11 cellular contexts compared by ENCODE assay signal in the genomic region with DNA sequence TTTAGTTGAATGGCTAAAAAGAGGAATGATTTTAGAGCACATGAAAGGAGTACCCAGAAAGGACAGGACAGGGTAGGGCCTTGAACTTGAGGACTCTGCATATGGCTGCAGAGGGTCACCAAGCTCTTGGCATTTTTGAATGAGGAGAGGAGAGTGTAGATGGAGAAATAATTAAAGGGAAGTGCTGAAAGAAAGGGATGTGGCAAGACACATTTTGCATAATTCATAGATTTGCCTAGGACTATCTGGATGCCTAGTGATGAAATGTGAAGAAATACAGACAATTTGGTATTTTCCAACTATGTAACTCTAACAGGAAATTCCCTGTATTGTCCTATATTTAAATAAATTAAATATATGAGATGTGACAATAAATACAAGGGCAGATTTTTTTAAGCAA. TPM values are rescaled to one million over a fixed set of nuclear protein-coding genes. Genes with fewer than 3 reads are reported as not detected.
DNase-seq lines count a peak whose midpoint lies in the region; ATAC-seq and TF ChIP-seq lines count a peak whose summit lies in the region.
"Had no signal": no experiment of that assay in that cellular context is flagged by ENCODE, and none has a peak within 500 bp of the region (broad histone marks: within the 10 kb centered on the region; RNA-seq: fewer than 3 reads in every experiment).

No MANE protein-coding gene starts in this region.

- H3K36me3 ChIP-seq in adipocyte (ENCODE audit: control insufficient read depth, insufficient read depth, low read length, severe bottlenecking) (no peaks in the 10 kb centered on the region), PC-9 (ENCODE audit: low read depth) (no peaks in the 10 kb centered on the region)

- H3F3A ChIP-seq in PC-9 (ENCODE audit: insufficient read depth, low read depth) = peaks cover 11% of the 10 kb centered on the region

- peaks cover 16 to 31% (median 23%) of the 10 kb centered on the region in 3 donors for H3K4me1 Mint-ChIP-seq in IgD-negative memory B cell
- H3K4me1 Mint-ChIP-seq in stimulated activated memory B cell treated with anti-CD40 and anti-IgM and Interleukin-4, amounts not matched to agents 10 μg/mL and 1 μg/mL and 100 μg/mL, for 72 hours = peaks cover 28% of the 10 kb centered on the region

- POLR2A ChIA-PET in PC-9 (lab: Charles Lee; ENCODE audit: unreplicated experiment) = no interaction called here

- H3K4me3 ChIP-seq in adipocyte (ENCODE audit: low read length) (no peak overlapping the region), PC-9 (no peak overlapping the region)

- no peaks in the 10 kb centered on the region for H3K9me3 Mint-ChIP-seq in IgD-negative memory B cell
- H3K9me3 Mint-ChIP-seq in stimulated activated memory B cell treated with anti-CD40 and anti-IgM and Interleukin-4, amounts not matched to agents 10 μg/mL and 1 μg/mL and 100 μg/mL, for 72 hours = no peaks in the 10 kb centered on the region
- H3K9me3 Mint-ChIP-seq: activated naive CD4-positive, alpha-beta T cell treated with anti-CD3 and anti-CD28 coated beads, Interleukin-2, amount 50 U/mL, for 24 hours; naive thymus-derived CD8-positive, alpha-beta T cell had no signal

- H3K36me3 Mint-ChIP-seq in IgD-negative memory B cell = no peaks in the 10 kb centered on the region
- H3K36me3 Mint-ChIP-seq in stimulated activated memory B cell treated with anti-CD40 and anti-IgM and Interleukin-4, amounts not matched to agents 10 μg/mL and 1 μg/mL and 100 μg/mL, for 72 hours = no peaks in the 10 kb centered on the region
- H3K36me3 Mint-ChIP-seq: activated naive CD4-positive, alpha-beta T cell treated with anti-CD3 and anti-CD28 coated beads, Interleukin-2, amount 50 U/mL, for 24 hours; naive thymus-derived CD8-positive, alpha-beta T cell had no signal

- peaks cover 21% of the 10 kb centered on the region for H3K4me1 ChIP-seq in adipocyte (ENCODE audit: control insufficient read depth, insufficient read depth, low read length)
- H3K4me1 ChIP-seq in PC-9 (replicated peaks; ENCODE audit: insufficient read depth) = peaks cover 9% of the 10 kb centered on the region

- no TSS peak for BruUV-seq in PC-9 (replicated peaks; lab: Mats Ljungman, UMichigan)

- H2AFZ ChIP-seq in PC-9 = no peak overlapping the region

- H3K27ac ChIP-seq in PC-9 = no peak overlapping the region

- CTCF ChIA-PET in PC-9 (lab: Charles Lee) = interaction anchor here (0.6 kb wide), 1 partner anchor 120 kb away, joined by 6 read pairs; no protein-coding TSS in a partner anchor

- H3K9me3 ChIP-seq in adipocyte (ENCODE audit: control insufficient read depth, low read length) (no peaks in the 10 kb centered on the region), PC-9 (ENCODE audit: insufficient read depth, low read depth) (no peaks in the 10 kb centered on the region)

- no peaks in the 10 kb centered on the region for H3K27me3 Mint-ChIP-seq in IgD-negative memory B cell
- H3K27me3 Mint-ChIP-seq in stimulated activated memory B cell treated with anti-CD40 and anti-IgM and Interleukin-4, amounts not matched to agents 10 μg/mL and 1 μg/mL and 100 μg/mL, for 72 hours = no peaks in the 10 kb centered on the region
- H3K27me3 Mint-ChIP-seq: activated naive CD4-positive, alpha-beta T cell treated with anti-CD3 and anti-CD28 coated beads, Interleukin-2, amount 50 U/mL, for 24 hours; naive thymus-derived CD8-positive, alpha-beta T cell had no signal

- H3K4me3 Mint-ChIP-seq in IgD-negative memory B cell = peak overlapping the region; percentile 2 to 68 (median 34)
- H3K4me3 Mint-ChIP-seq in stimulated activated memory B cell treated with anti-CD40 and anti-IgM and Interleukin-4, amounts not matched to agents 10 μg/mL and 1 μg/mL and 100 μg/mL, for 72 hours = no peak overlapping the region
- H3K4me3 Mint-ChIP-seq: activated naive CD4-positive, alpha-beta T cell treated with anti-CD3 and anti-CD28 coated beads, Interleukin-2, amount 50 U/mL, for 24 hours had no signal

- peak overlapping the region; percentile 32 for H3K9ac ChIP-seq in adipocyte (ENCODE audit: low read length)

- H3K27ac Mint-ChIP-seq in IgD-negative memory B cell = peak overlapping the region; percentile 83 to 98 (median 93)
- H3K27ac Mint-ChIP-seq in stimulated activated memory B cell treated with anti-CD40 and anti-IgM and Interleukin-4, amounts not matched to agents 10 μg/mL and 1 μg/mL and 100 μg/mL, for 72 hours = peak overlapping the region; percentile 79
- H3K27ac Mint-ChIP-seq: activated naive CD4-positive, alpha-beta T cell treated with anti-CD3 and anti-CD28 coated beads, Interleukin-2, amount 50 U/mL, for 24 hours had no signal

- no peaks in the 10 kb centered on the region for H3K27me3 ChIP-seq in adipocyte (replicated peaks; ENCODE audit: control insufficient read depth, insufficient read depth, low read length)
- H3K27me3 ChIP-seq in PC-9 (ENCODE audit: insufficient read depth, low read depth) = no peaks in the 10 kb centered on the region

- H4K20me1 ChIP-seq in PC-9 (ENCODE audit: insufficient read depth) = no peaks in the 10 kb centered on the region

- no peaks in the 10 kb centered on the region for H3K9me2 ChIP-seq in PC-9 (ENCODE audit: insufficient read depth)

- ATAC-seq in GM19463 (IDR thresholded peaks at IDR 0.05; ENCODE audit: unreplicated experiment) = peak; percentile 3
- ATAC-seq in stimulated activated memory B cell treated with anti-CD40 and anti-IgM and Interleukin-4, amounts not matched to agents 10 μg/mL and 1 μg/mL and 100 μg/mL, for 72 hours = peak; percentile 21

- peak; percentile 71 for DNase-seq in adipocyte (ENCODE audit: low read depth)
- DNase-seq in PC-9 = no peak
- no peak for DNase-seq in stimulated activated CD4-positive, alpha-beta T cell treated with anti-CD3 and anti-CD28 coated beads, Interleukin-4, amount 100 ng/mL, for 4 hours
- no peak for DNase-seq in nucleus accumbens (lab: John Stamatoyannopoulos, UW)
- DNase-seq: activated CD4-positive, alpha-beta T cell treated with anti-CD3 and anti-CD28 coated beads for 1 hour; naive thymus-derived CD8-positive, alpha-beta T cell; NCI-H1930 had no signal

- no peak for TF ChIP-seq CTCF in PC-9 (conservative IDR thresholded peaks at IDR 0.05)

- H3K4me2 ChIP-seq in PC-9 = no peak overlapping the region

- intact Hi-C loops in PC-9 (cut with micrococcal nuclease; ENCODE audit: unreplicated experiment) = loop anchor here (5.0 to 10.0 kb wide), 2 partner anchors 308 to 445 kb away; a partner anchor contains a TSS

- H3K79me2 ChIP-seq in PC-9 (ENCODE audit: low read depth) = no peaks in the 10 kb centered on the region

RNA-seq across cellular contexts. Expression of a gene that starts 27.5 kb away (rescaled TPM):
- polyA plus RNA-seq in IgD-negative memory B cell = 18.0 TPM
- total RNA-seq in PC-9 (2021) = 9.5 and 14.0 TPM in 2 replicates
